15 cellular contexts compared by ENCODE assay signal in genomic region chr15:66911131-66911700, GRCh38.
A peak's percentile ranks its signal among the peaks of the same experiment; 100 is the strongest.
DNase-seq lines count a peak whose midpoint lies in the region; ATAC-seq and TF ChIP-seq lines count a peak whose summit lies in the region.
"Had no signal": no experiment of that assay in that cellular context is flagged by ENCODE, and none has a peak within 500 bp of the region (broad histone marks: within the 10 kb centered on the region; RNA-seq: fewer than 3 reads in every experiment).

No MANE protein-coding gene starts in this region.

- H3K27me3 Mint-ChIP-seq in activated CD4-positive, alpha-beta T cell treated with anti-CD3 and anti-CD28 coated beads, Interleukin-2, amount 10 ng/mL, durations not matched to agents 24 days and 14 days: peaks cover 13% of the 10 kb centered on the region

- H3K4me1 Mint-ChIP-seq in activated CD4-positive, alpha-beta T cell treated with anti-CD3 and anti-CD28 coated beads, Interleukin-2, amount 10 ng/mL, durations not matched to agents 24 days and 14 days: peaks cover 28% of the 10 kb centered on the region

- H3K4me2 ChIP-seq in BLaER1 treated with 17β-estradiol and CSF1 and Interleukin-3, amounts not matched to agents 10 nM and 100 nM: peak overlapping the region; percentile 63 to 85 (median 78); a peak in 21 of 22 replicates

- peak overlapping the region in 2 of 11 experiments; percentile 18 to 23; a peak in 3 of 22 replicates for H3K27ac ChIP-seq in BLaER1 treated with 17β-estradiol and CSF1 and Interleukin-3, amounts not matched to agents 10 nM and 100 nM
- H3K27ac ChIP-seq in RWPE2 (ENCODE audit: poor library complexity, severe bottlenecking): no peak overlapping the region

- H3K9me3 ChIP-seq in BLaER1 treated with 17β-estradiol and CSF1 and Interleukin-3, amounts not matched to agents 10 nM and 100 nM (replicated peaks in 1 of 11): peaks cover 0 to 13% (median 9%) of the 10 kb centered on the region in 11 experiments; a peak in 14 of 22 replicates
- H3K9me3 ChIP-seq in RWPE2 (ENCODE audit: severe bottlenecking): no peaks in the 10 kb centered on the region

- no peaks in the 10 kb centered on the region for H3K36me3 Mint-ChIP-seq in activated CD4-positive, alpha-beta T cell treated with anti-CD3 and anti-CD28 coated beads, Interleukin-2, amount 10 ng/mL, durations not matched to agents 24 days and 14 days (ENCODE audit: low read depth)

- peaks cover 52 to 69% (median 58%) of the 10 kb centered on the region in 10 experiments for H3K4me1 ChIP-seq in BLaER1 treated with 17β-estradiol and CSF1 and Interleukin-3, amounts not matched to agents 10 nM and 100 nM
- H3K4me1 ChIP-seq in RWPE2 (ENCODE audit: insufficient read depth, poor library complexity, severe bottlenecking): no peaks in the 10 kb centered on the region

- H3K27ac Mint-ChIP-seq in activated CD4-positive, alpha-beta T cell treated with anti-CD3 and anti-CD28 coated beads, Interleukin-2, amount 10 ng/mL, durations not matched to agents 24 days and 14 days: peak overlapping the region; percentile 14

- H3K27me3 ChIP-seq in BLaER1 treated with 17β-estradiol and CSF1 and Interleukin-3, amounts not matched to agents 10 nM and 100 nM: peaks cover 0 to 24% (median 12%) of the 10 kb centered on the region in 11 experiments; a peak in 17 of 22 replicates
- no peaks in the 10 kb centered on the region for H3K27me3 ChIP-seq in RWPE2 (ENCODE audit: insufficient read depth, poor library complexity, severe bottlenecking)
- H3K27me3 ChIP-seq: MG63 had no signal

- H3K4me3 ChIP-seq in BLaER1 treated with 17β-estradiol and CSF1 and Interleukin-3, amounts not matched to agents 10 nM and 100 nM: no peak overlapping the region
- H3K4me3 ChIP-seq in RWPE2 (ENCODE audit: severe bottlenecking): no peak overlapping the region
- H3K4me3 ChIP-seq: MG63 had no signal

- in situ Hi-C loops in G401 (cut with HindIII; ENCODE audit: low sequenced_read_pairs): no loop called here

- 0 out of 22 replicates have a peak overlapping the region, but pooled peaks of 1 of the 11 experiments have one; percentile 20 for H3K9ac ChIP-seq in BLaER1 treated with 17β-estradiol and CSF1 and Interleukin-3, amounts not matched to agents 10 nM and 100 nM

- H3K9me3 Mint-ChIP-seq in activated CD4-positive, alpha-beta T cell treated with anti-CD3 and anti-CD28 coated beads, Interleukin-2, amount 10 ng/mL, durations not matched to agents 24 days and 14 days: peaks cover 14% of the 10 kb centered on the region

- no peak for DNase-seq in activated CD4-positive, alpha-beta T cell treated with anti-CD3 and anti-CD28 coated beads, Interleukin-2, amount 10 ng/mL, durations not matched to agents 24 days and 14 days
- no peak for DNase-seq in activated CD4-positive, alpha-beta T cell treated with anti-CD3 and anti-CD28 coated beads, Interleukin-2, amount 50 U/mL, for 48 hours
- DNase-seq in RWPE2 (ENCODE audit: low spot score) (peak; percentile 61), islet precursor cell (peak; percentile 42), germinal center (ENCODE audit: low spot score) (no peak), G401 (ENCODE audit: low spot score) (no peak)
- DNase-seq: Karpas-422, MG63, NCI-H1092, NCI-H1694, NCI-H345, NCI-H526, RPMI8226 had no signal

- peak overlapping the region; percentile 39 for H3K4me3 Mint-ChIP-seq in activated CD4-positive, alpha-beta T cell treated with anti-CD3 and anti-CD28 coated beads, Interleukin-2, amount 10 ng/mL, durations not matched to agents 24 days and 14 days

- ATAC-seq in RWPE2 (ENCODE audit: low read depth): no peak
- ATAC-seq in GM21367 (IDR thresholded peaks at IDR 0.05; ENCODE audit: unreplicated experiment): no peak

- H4K20me1 ChIP-seq in BLaER1 treated with 17β-estradiol and CSF1 and Interleukin-3, amounts not matched to agents 10 nM and 100 nM: peaks cover 0 to 14% (median 0%) of the 10 kb centered on the region in 11 experiments; a peak in 5 of 22 replicates

- intact Hi-C loops in activated CD4-positive, alpha-beta T cell treated with anti-CD3 and anti-CD28 coated beads, Interleukin-2, amount 10 ng/mL, durations not matched to agents 24 days and 14 days (cut with micrococcal nuclease): no loop called here

- no peak for TF ChIP-seq CTCF in RWPE2 (IDR thresholded peaks at IDR 0.05; ENCODE audit: poor library complexity, severe bottlenecking)

- no peaks in the 10 kb centered on the region for H3K36me3 ChIP-seq in BLaER1 treated with 17β-estradiol and CSF1 and Interleukin-3, amounts not matched to agents 10 nM and 100 nM
- H3K36me3 ChIP-seq in RWPE2 (ENCODE audit: low read depth): no peaks in the 10 kb centered on the region
- H3K36me3 ChIP-seq: MG63 had no signal

Comparison
In these comparisons a context has a peak if more than half of its experiments do, and no peak if none do; other contexts are left out.
1. DNase-seq: peak in RWPE2 (single experiment) and islet precursor cell (single experiment); none in activated CD4-positive, alpha-beta T cell treated with anti-CD3 and anti-CD28 coated beads, Interleukin-2, amount 10 ng/mL, durations not matched to agents 24 days and 14 days (single experiment), activated CD4-positive, alpha-beta T cell treated with anti-CD3 and anti-CD28 coated beads, Interleukin-2, amount 50 U/mL, for 48 hours (0 of 2), germinal center (single experiment) and G401 (single experiment).